Comparison of ENCODE assay signal across 18 cellular contexts in the genomic region with DNA sequence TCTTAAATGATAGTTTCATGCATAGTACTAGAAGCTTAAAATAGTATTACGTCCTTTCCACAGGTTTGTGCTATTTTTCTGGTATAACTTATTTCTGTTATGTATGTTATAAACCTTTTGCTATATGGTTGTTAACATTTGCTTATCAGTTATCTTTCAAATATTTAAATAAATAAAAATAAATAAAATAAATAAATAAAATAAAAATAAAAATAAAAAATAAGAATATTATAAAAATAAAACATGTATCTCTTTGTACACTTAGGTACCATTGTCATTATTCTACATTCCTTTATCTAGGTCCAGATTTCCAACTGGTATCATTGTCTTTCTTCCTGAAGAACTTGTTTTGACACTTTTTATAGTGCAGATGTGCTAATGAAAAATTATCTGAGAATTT.
DNase-seq lines count a peak whose midpoint lies in the region; ATAC-seq, FAIRE-seq and TF ChIP-seq lines count a peak whose summit lies in the region.
"Had no signal": no experiment of that assay in that cellular context is flagged by ENCODE, and none has a peak within 500 bp of the region (broad histone marks: within the 10 kb centered on the region; RNA-seq: fewer than 3 reads in every experiment).

No MANE protein-coding gene starts in this region.

- intact Hi-C loops in pancreas (cut with DNase I) = no loop called here

- no peak overlapping the region for H3K9ac ChIP-seq in smooth muscle cell (ENCODE audit: low read depth)
- H3K9ac ChIP-seq: BLaER1 had no signal

- no peaks in the 10 kb centered on the region for H3K27me3 ChIP-seq in pancreas
- H3K27me3 ChIP-seq in smooth muscle cell (ENCODE audit: low read depth) = no peaks in the 10 kb centered on the region
- H3K27me3 ChIP-seq in right atrium auricular region = no peaks in the 10 kb centered on the region
- H3K27me3 ChIP-seq: BLaER1 had no signal

- FAIRE-seq in TTC549 (lab: Jason Lieb, UNC) (peak; percentile 5), endometrium (lab: Jason Lieb, UNC) (peak; percentile 39), pancreas (lab: Jason Lieb, UNC) (peak; percentile 68)
- FAIRE-seq: GM12878 had no signal

- no peaks in the 10 kb centered on the region for H4K20me1 ChIP-seq in smooth muscle cell (ENCODE audit: low read depth)
- H4K20me1 ChIP-seq: BLaER1 had no signal

- no peaks in the 10 kb centered on the region for H3K79me2 ChIP-seq in smooth muscle cell (ENCODE audit: low read depth)

- no peak overlapping the region for H2AFZ ChIP-seq in smooth muscle cell (ENCODE audit: low read depth)

- H3K27ac ChIP-seq in pancreas (no peak overlapping the region), smooth muscle cell (ENCODE audit: low read depth) (no peak overlapping the region), right atrium auricular region (no peak overlapping the region)
- H3K27ac ChIP-seq: BLaER1, C4-2B had no signal

- no peak for DNase-seq in pancreas
- no peak for DNase-seq in smooth muscle cell (lab: John Stamatoyannopoulos, UW; ENCODE audit: unreplicated experiment)
- DNase-seq in right atrium auricular region (ENCODE audit: low spot score) = no peak
- no peak for DNase-seq in NCI-H82 treated with DMSO at 0.1 percent for 48 hours (lab: John Stamatoyannopoulos, UW; ENCODE audit: unreplicated experiment)
- DNase-seq: Caco-2; CD4-positive, CD25-positive, alpha-beta regulatory T cell; CD8-positive, alpha-beta T cell; DMS153; DND-41; GDM1; GOT3; HFFc6 had no signal

- H3K4me1 ChIP-seq in pancreas = no peaks in the 10 kb centered on the region
- no peaks in the 10 kb centered on the region for H3K4me1 ChIP-seq in smooth muscle cell (ENCODE audit: low read depth)
- H3K4me1 ChIP-seq in right atrium auricular region = no peaks in the 10 kb centered on the region
- H3K4me1 ChIP-seq: BLaER1, Caco-2, HAP-1 had no signal

- ATAC-seq in pancreas = no peak
- ATAC-seq: CD8-positive, alpha-beta T cell; GM12878 had no signal

- no peak overlapping the region for H3K4me2 ChIP-seq in smooth muscle cell
- H3K4me2 ChIP-seq: BLaER1 had no signal

- 76 to 98% methylated on average over 1 of the region's 1 CpG for WGBS in pancreas, 2 donors
- WGBS in smooth muscle cell (ENCODE audit: low lambda C conversion rate) = 98% methylated on average over 1 of the region's 1 CpG

- H3K9me3 ChIP-seq in pancreas = no peaks in the 10 kb centered on the region
- H3K9me3 ChIP-seq in smooth muscle cell (replicated peaks; ENCODE audit: low read depth) = no peaks in the 10 kb centered on the region
- H3K9me3 ChIP-seq in right atrium auricular region = no peaks in the 10 kb centered on the region
- H3K9me3 ChIP-seq: BLaER1, Caco-2, HAP-1 had no signal

- TF ChIP-seq CTCF in pancreas (IDR thresholded peaks at IDR 0.05) (no peak), smooth muscle cell (IDR thresholded peaks at IDR 0.05; ENCODE audit: borderline replicate concordance, insufficient read depth, poor library complexity, severe bottlenecking) (no peak), right atrium auricular region (IDR thresholded peaks at IDR 0.05) (no peak)

- H3K4me3 ChIP-seq in pancreas (no peak overlapping the region), smooth muscle cell (no peak overlapping the region), right atrium auricular region (no peak overlapping the region)
- H3K4me3 ChIP-seq: BLaER1, GM12878, HAP-1 had no signal

- no peaks in the 10 kb centered on the region for H3F3A ChIP-seq in smooth muscle cell (ENCODE audit: low read depth)

- H3K36me3 ChIP-seq in pancreas (no peaks in the 10 kb centered on the region), smooth muscle cell (ENCODE audit: low read depth) (no peaks in the 10 kb centered on the region), right atrium auricular region (no peaks in the 10 kb centered on the region)
- H3K36me3 ChIP-seq: BLaER1, HAP-1 had no signal
